ENCODE assay signal across 11 cellular contexts in the genomic region with DNA sequence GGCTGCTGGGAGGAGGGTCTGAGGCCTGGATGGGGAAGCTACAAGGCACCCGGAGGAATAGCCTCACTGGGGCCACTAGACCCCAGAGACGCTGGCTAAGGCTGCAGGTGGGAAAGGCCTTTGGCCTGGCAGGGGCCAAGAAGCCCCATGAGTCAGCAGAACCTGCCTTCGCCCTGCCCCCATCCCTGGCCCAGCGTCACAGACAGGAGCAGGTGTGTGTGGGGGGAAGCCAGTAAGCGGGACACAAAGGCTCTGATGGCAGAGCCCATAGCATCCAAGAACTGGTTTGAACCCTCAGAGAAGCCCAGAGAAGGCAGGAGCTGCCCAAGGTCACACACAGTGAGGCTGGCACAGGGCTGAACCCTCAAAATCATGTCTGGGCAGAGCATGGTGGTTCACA. TPM values are rescaled to one million over a fixed set of nuclear protein-coding genes. Genes with fewer than 3 reads are reported as not detected.
"Had no signal": no experiment of that assay in that cellular context is flagged by ENCODE, and none has a peak within 500 bp of the region (broad histone marks: within the 10 kb centered on the region; RNA-seq: fewer than 3 reads in every experiment).

No MANE protein-coding gene starts in this region.

RNA-seq across cellular contexts. Expression of a gene that starts 43.3 kb away (rescaled TPM):
- total RNA-seq: OCI-LY7, PC-3, PC-9, Peyer's patch, Right ventricle myocardium inferior, Right ventricle myocardium superior, RPMI7951, SJCRH30, SJSA1, SK-MEL-5 had no signal
- polyA plus RNA-seq: SK-N-SH had no signal

RNA-seq across cellular contexts. Expression of a gene that starts 55.8 kb away (rescaled TPM):
- total RNA-seq: OCI-LY7, PC-3, PC-9, Peyer's patch, Right ventricle myocardium inferior, Right ventricle myocardium superior, RPMI7951, SJSA1, SK-MEL-5 had no signal
- polyA plus RNA-seq: SK-N-SH had no signal
